Comparison of ENCODE assay signal across 14 cellular contexts in genomic region chr10:3765376-3765667, GRCh38. TPM values are rescaled to one million over a fixed set of nuclear protein-coding genes. Genes with fewer than 3 reads are reported as not detected.
DNase-seq lines count a peak whose midpoint lies in the region; ATAC-seq, FAIRE-seq and TF ChIP-seq lines count a peak whose summit lies in the region.
"Had no signal": no experiment of that assay in that cellular context is flagged by ENCODE, and none has a peak within 500 bp of the region (broad histone marks: within the 10 kb centered on the region; RNA-seq: fewer than 3 reads in every experiment).

No MANE protein-coding gene starts in this region.

- no peak for DNase-seq in activated naive CD8-positive, alpha-beta T cell treated with anti-CD3 and anti-CD28 coated beads, Interleukin-2, amount 50 U/mL, for 24 hours
- DNase-seq in activated B cell treated with CpG ODN at 0.5 μM for 24 hours (no peak), lower lobe of right lung (no peak), Kasumi-1 (lab: John Stamatoyannopoulos, UW) (no peak), epidermal melanocyte (ENCODE audit: insufficient read length, low spot score) (no peak), urothelium cell line (ENCODE audit: low spot score) (no peak)
- DNase-seq in activated effector memory CD4-positive, alpha-beta T cell treated with Interleukin-2 at 50 U/mL for 16 hours, result no peak
- DNase-seq: DMS53; effector CD8-positive, alpha-beta T cell; H7; NCI-H748 treated with DMSO at 0.1 percent for 48 hours; testis had no signal

- CTCF ChIA-PET in activated B cell treated with CpG ODN at 0.5 μM for 24 hours (lab: Charles Lee), result interaction anchor here (0.6 to 0.9 kb wide), 2 partner anchors 11 to 17 kb away, joined by 3 read pairs; no protein-coding TSS in a partner anchor

- H3K27ac ChIP-seq in lower lobe of right lung, result peak overlapping the region; percentile 40
- H3K27ac ChIP-seq: breast epithelium, testis had no signal

- H3K36me3 ChIP-seq in lower lobe of right lung, result no peaks in the 10 kb centered on the region
- H3K36me3 ChIP-seq: breast epithelium had no signal

- H3K27ac Mint-ChIP-seq in activated naive CD8-positive, alpha-beta T cell, result peak overlapping the region; percentile 41
- no peak overlapping the region for H3K27ac Mint-ChIP-seq in activated naive CD8-positive, alpha-beta T cell treated with anti-CD3 and anti-CD28 coated beads, Interleukin-2, amount 50 U/mL, for 24 hours
- peak overlapping the region; percentile 16 for H3K27ac Mint-ChIP-seq in activated B cell treated with CpG ODN at 0.5 μM for 24 hours

- peaks cover 22% of the 10 kb centered on the region for H3K4me1 ChIP-seq in lower lobe of right lung

- no peak for ATAC-seq in activated naive CD8-positive, alpha-beta T cell treated with anti-CD3 and anti-CD28 coated beads, Interleukin-2, amount 50 U/mL, for 24 hours
- ATAC-seq in activated B cell treated with CpG ODN at 0.5 μM for 24 hours (ENCODE audit: low read depth) (no peak), lower lobe of right lung (no peak)

- no peak for FAIRE-seq in urothelium cell line (lab: Jason Lieb, UNC)

- H3K36me3 Mint-ChIP-seq in activated naive CD8-positive, alpha-beta T cell, result peaks cover 4% of the 10 kb centered on the region
- peaks cover 4% of the 10 kb centered on the region for H3K36me3 Mint-ChIP-seq in activated naive CD8-positive, alpha-beta T cell treated with anti-CD3 and anti-CD28 coated beads, Interleukin-2, amount 50 U/mL, for 24 hours (ENCODE audit: low read depth)
- H3K36me3 Mint-ChIP-seq in activated B cell treated with CpG ODN at 0.5 μM for 24 hours (ENCODE audit: low read depth), result peaks cover 9% of the 10 kb centered on the region

- intact Hi-C loops in activated B cell treated with CpG ODN at 0.5 μM for 24 hours (cut with micrococcal nuclease) (no loop called here), lower lobe of right lung (cut with DNase I) (no loop called here)

- no peaks in the 10 kb centered on the region for H3K27me3 Mint-ChIP-seq in activated naive CD8-positive, alpha-beta T cell
- no peaks in the 10 kb centered on the region for H3K27me3 Mint-ChIP-seq in activated naive CD8-positive, alpha-beta T cell treated with anti-CD3 and anti-CD28 coated beads, Interleukin-2, amount 50 U/mL, for 24 hours
- no peaks in the 10 kb centered on the region for H3K27me3 Mint-ChIP-seq in activated B cell treated with CpG ODN at 0.5 μM for 24 hours

- peak overlapping the region; percentile 59 for H3K4me3 Mint-ChIP-seq in activated naive CD8-positive, alpha-beta T cell
- H3K4me3 Mint-ChIP-seq in activated naive CD8-positive, alpha-beta T cell treated with anti-CD3 and anti-CD28 coated beads, Interleukin-2, amount 50 U/mL, for 24 hours, result no peak overlapping the region
- peak overlapping the region; percentile 58 for H3K4me3 Mint-ChIP-seq in activated B cell treated with CpG ODN at 0.5 μM for 24 hours

- H3K4me3 ChIP-seq in lower lobe of right lung, result no peak overlapping the region
- H3K4me3 ChIP-seq: breast epithelium, testis had no signal

- TF ChIP-seq CTCF in activated B cell treated with CpG ODN at 0.5 μM for 24 hours (IDR thresholded peaks at IDR 0.05), result no peak
- TF ChIP-seq CTCF in lower lobe of right lung (IDR thresholded peaks at IDR 0.05), result no peak

- POLR2A ChIA-PET in activated B cell treated with CpG ODN at 0.5 μM for 24 hours (lab: Charles Lee), result interaction anchor here (0.6 to 3.9 kb wide), 5 partner anchors 10 to 264 kb away, joined by 3 to 39 read pairs (median 11); partner anchors contain the start of gene KLF6

- H3K9me3 ChIP-seq in lower lobe of right lung, result no peaks in the 10 kb centered on the region
- H3K9me3 ChIP-seq: breast epithelium, testis had no signal

- H3K9me3 Mint-ChIP-seq in activated naive CD8-positive, alpha-beta T cell (ENCODE audit: low read depth), result no peaks in the 10 kb centered on the region
- H3K9me3 Mint-ChIP-seq in activated naive CD8-positive, alpha-beta T cell treated with anti-CD3 and anti-CD28 coated beads, Interleukin-2, amount 50 U/mL, for 24 hours, result no peaks in the 10 kb centered on the region
- peaks cover 5% of the 10 kb centered on the region for H3K9me3 Mint-ChIP-seq in activated B cell treated with CpG ODN at 0.5 μM for 24 hours

- H3K27me3 ChIP-seq in lower lobe of right lung (ENCODE audit: low read depth), result no peaks in the 10 kb centered on the region
- H3K27me3 ChIP-seq: breast epithelium, testis had no signal

- peaks cover 44% of the 10 kb centered on the region for H3K4me1 Mint-ChIP-seq in activated naive CD8-positive, alpha-beta T cell (ENCODE audit: low read depth)
- peaks cover 61% of the 10 kb centered on the region for H3K4me1 Mint-ChIP-seq in activated naive CD8-positive, alpha-beta T cell treated with anti-CD3 and anti-CD28 coated beads, Interleukin-2, amount 50 U/mL, for 24 hours
- H3K4me1 Mint-ChIP-seq in activated B cell treated with CpG ODN at 0.5 μM for 24 hours, result peaks cover 64% of the 10 kb centered on the region

RNA-seq across cellular contexts. Expression of gene KLF6, which starts 19.7 kb away (rescaled TPM):
- 134 and 151 TPM in 2 replicates for total RNA-seq in activated B cell treated with CpG ODN at 0.5 μM for 24 hours
- total RNA-seq in lower lobe of right lung, result 242 TPM
